Comparison of ENCODE assay signal across 11 cellular contexts in genomic region chrX:36985409-36985808, GRCh38. TPM values are rescaled to one million over a fixed set of nuclear protein-coding genes. Genes with fewer than 3 reads are reported as not detected.
DNase-seq lines count a peak whose midpoint lies in the region; ATAC-seq and TF ChIP-seq lines count a peak whose summit lies in the region.
"Not testable (repeated sequence)": the region's sequence is repeated elsewhere in the genome, so short reads cannot be mapped to it uniquely, and the experiment has no call there.
"Had no signal": no experiment of that assay in that cellular context is flagged by ENCODE, and none has a peak within 500 bp of the region (broad histone marks: within the 10 kb centered on the region; RNA-seq: fewer than 3 reads in every experiment).

No MANE protein-coding gene starts in this region.

- H3K4me3 ChIP-seq in H7 (ENCODE audit: insufficient read depth, low read depth, low read length) (peak overlapping the region; percentile 47), brain microvascular endothelial cell (ENCODE audit: low read depth, low read length) (peak overlapping the region; percentile 47), right lobe of liver (peak overlapping the region in 1 of 3 donors; percentile 19), trophoblast cell (ENCODE audit: low read depth, low read length) (peak overlapping the region; percentile 61), upper lobe of right lung (peak overlapping the region; percentile 28)

- in situ Hi-C loops in brain microvascular endothelial cell (cut with HindIII; ENCODE audit: low pct_ligation_motif_present, low sequenced_read_pairs), result not testable (repeated sequence)

- H4K12ac ChIP-seq in trophoblast cell (ENCODE audit: low read depth, low read length), result not testable (repeated sequence)

- DNase-seq in H7, result peak; percentile 35
- DNase-seq in NCI-H748 (lab: John Stamatoyannopoulos, UW; ENCODE audit: unreplicated experiment), result peak; percentile 9
- DNase-seq in WTC11 (ENCODE audit: low spot score), result peak; percentile 64
- not testable (repeated sequence) for DNase-seq in brain microvascular endothelial cell, foreskin keratinocyte
- peak in 1 of 3 donors; percentile 37 for DNase-seq in right lobe of liver
- peak in 1 of 2 donors; percentile 38 for DNase-seq in trophoblast cell
- DNase-seq in upper lobe of right lung, result peak; percentile 75

- not testable (repeated sequence) for H3K4me1 ChIP-seq in foreskin keratinocyte; right lobe of liver; trophoblast cell (ENCODE audit: control insufficient read depth in 1 of 2, insufficient read depth in 2 of 2, low read length in 2 of 2); upper lobe of right lung

- 39% methylated on average over 13 of the region's 51 CpGs for WGBS in right lobe of liver (ENCODE audit: insufficient coverage, low coverage, low lambda C conversion rate, missing lambda C conversion rate)
- WGBS in trophoblast cell (ENCODE audit: extremely low coverage, insufficient coverage, insufficient read length), result no CpG with 5 or more reads among the region's 51 CpGs

- not testable (repeated sequence) for H3K27ac ChIP-seq in brain microvascular endothelial cell; foreskin keratinocyte; right lobe of liver; trophoblast cell (ENCODE audit: low read depth, low read length); upper lobe of right lung

- H3K27me3 Mint-ChIP-seq in WTC11 (ENCODE audit: low read depth), result peaks cover 18% of the 10 kb centered on the region

- not testable (repeated sequence) for H4K91ac ChIP-seq in trophoblast cell (ENCODE audit: low read depth, low read length)

- not testable (repeated sequence) for H3K36me3 ChIP-seq in H7 (replicated peaks; ENCODE audit: control insufficient read depth, insufficient read depth, low read length); brain microvascular endothelial cell (replicated peaks); right lobe of liver; trophoblast cell (ENCODE audit: control insufficient read depth in 1 of 2, insufficient read depth in 2 of 2, low read length in 2 of 2); upper lobe of right lung

- not testable (repeated sequence) for H2BK120ac ChIP-seq in trophoblast cell (ENCODE audit: insufficient read depth, low read length, poor library complexity)

- TF ChIP-seq POLR2A in right lobe of liver (IDR thresholded peaks at IDR 0.05), result not testable (repeated sequence)

- H3K36me3 Mint-ChIP-seq in WTC11, result not testable (repeated sequence)

- POLR2A ChIA-PET in WTC11 (lab: Charles Lee), result not testable (repeated sequence)

- H3K9ac ChIP-seq in trophoblast cell (ENCODE audit: low read length), result not testable (repeated sequence)

- H4K8ac ChIP-seq in trophoblast cell (ENCODE audit: low read depth, low read length), result not testable (repeated sequence)

- CTCF ChIA-PET in WTC11 (lab: Charles Lee), result interaction anchor here (1.0 kb wide), 1 partner anchor 14 kb away, joined by 3 read pairs; no protein-coding TSS in a partner anchor

- not testable (repeated sequence) for H3K79me1 ChIP-seq in trophoblast cell (ENCODE audit: low read length)

- ATAC-seq in WTC11, result peak; percentile 85
- ATAC-seq in foreskin keratinocyte, result peak; percentile 41
- ATAC-seq in right lobe of liver, result peak; percentile 80 to 94 (median 86)
- peak; percentile 92 for ATAC-seq in upper lobe of right lung

- not testable (repeated sequence) for H3K27ac Mint-ChIP-seq in WTC11

- H3K79me2 ChIP-seq in trophoblast cell (ENCODE audit: control insufficient read depth, insufficient read depth, low read length, poor library complexity), result not testable (repeated sequence)

- intact Hi-C loops in right lobe of liver (cut with DNase I); upper lobe of right lung (cut with DNase I): not testable (repeated sequence)

- not testable (repeated sequence) for H3K9me3 Mint-ChIP-seq in WTC11

- not testable (repeated sequence) for TF ChIP-seq CTCF in WTC11 (IDR thresholded peaks at IDR 0.05); foreskin keratinocyte (conservative IDR thresholded peaks at IDR 0.05); upper lobe of right lung (IDR thresholded peaks at IDR 0.05)
- TF ChIP-seq CTCF in brain microvascular endothelial cell (IDR thresholded peaks at IDR 0.05; ENCODE audit: low read depth, low read length, missing control alignments) (peak; percentile 42), right lobe of liver (IDR thresholded peaks at IDR 0.05) (peak in 3 of 4 donors; percentile 13 to 24 (median 21))

- H3K4me1 Mint-ChIP-seq in WTC11, result peaks cover 17% of the 10 kb centered on the region

- not testable (repeated sequence) for H3K14ac ChIP-seq in trophoblast cell (ENCODE audit: low read length)

- H2BK5ac ChIP-seq in trophoblast cell (ENCODE audit: low read depth, low read length, poor library complexity), result not testable (repeated sequence)

- not testable (repeated sequence) for H2AFZ ChIP-seq in trophoblast cell (ENCODE audit: insufficient read depth, low read length, poor library complexity)

- H3K23ac ChIP-seq in trophoblast cell (ENCODE audit: low read length), result not testable (repeated sequence)

- peak overlapping the region; percentile 67 for H3K4me3 Mint-ChIP-seq in WTC11

- peaks cover 16% of the 10 kb centered on the region for H3K27me3 ChIP-seq in H7 (ENCODE audit: control insufficient read depth, insufficient read depth, low read length)
- H3K27me3 ChIP-seq in brain microvascular endothelial cell (replicated peaks); right lobe of liver; trophoblast cell (ENCODE audit: insufficient read depth, low read length); upper lobe of right lung: not testable (repeated sequence)
- H3K27me3 ChIP-seq in foreskin keratinocyte, result peaks cover 10% of the 10 kb centered on the region

- not testable (repeated sequence) for H2AK5ac ChIP-seq in trophoblast cell (ENCODE audit: low read length)

- H3K9me3 ChIP-seq in right lobe of liver; trophoblast cell (ENCODE audit: insufficient read depth, low read depth, low read length); upper lobe of right lung: not testable (repeated sequence)

- not testable (repeated sequence) for H3K18ac ChIP-seq in trophoblast cell (ENCODE audit: low read length)

- H3K4ac ChIP-seq in trophoblast cell (ENCODE audit: low read depth, low read length), result not testable (repeated sequence)

- not testable (repeated sequence) for H2BK12ac ChIP-seq in trophoblast cell (ENCODE audit: low read length)

- H3K4me2 ChIP-seq in trophoblast cell (ENCODE audit: low read length), result peak overlapping the region; percentile 73

RNA-seq across cellular contexts. Expression of gene FAM47C, which starts 22.8 kb away (rescaled TPM):
- total RNA-seq in H7 (2014; rRNA removed; shearing (Covaris generic)), result not detected in 2 replicates
- total RNA-seq in WTC11 (2021) (not detected in 3 replicates), foreskin keratinocyte (not detected in 2 replicates), right lobe of liver (not detected), upper lobe of right lung (not detected)
- not detected in 2 replicates for polyA plus RNA-seq in foreskin keratinocyte
- 0.01 TPM in 1 of 2 replicates, not detected in the other for polyA plus RNA-seq in trophoblast cell (2013)
- total RNA-seq: activated naive CD4-positive, alpha-beta T cell treated with anti-CD3 and anti-CD28 coated beads for 36 hours; GM12878; osteocyte had no signal
- polyA plus RNA-seq: GM12878 had no signal

Comparison
In these comparisons a context has a peak if more than half of its experiments do, and no peak if none do; other contexts are left out.
1. ATAC-seq: peak in every context shown above with its lines; median percentile 92 in upper lobe of right lung; 86 in right lobe of liver; 85 in WTC11; 41 in foreskin keratinocyte.